In the genomic region with DNA sequence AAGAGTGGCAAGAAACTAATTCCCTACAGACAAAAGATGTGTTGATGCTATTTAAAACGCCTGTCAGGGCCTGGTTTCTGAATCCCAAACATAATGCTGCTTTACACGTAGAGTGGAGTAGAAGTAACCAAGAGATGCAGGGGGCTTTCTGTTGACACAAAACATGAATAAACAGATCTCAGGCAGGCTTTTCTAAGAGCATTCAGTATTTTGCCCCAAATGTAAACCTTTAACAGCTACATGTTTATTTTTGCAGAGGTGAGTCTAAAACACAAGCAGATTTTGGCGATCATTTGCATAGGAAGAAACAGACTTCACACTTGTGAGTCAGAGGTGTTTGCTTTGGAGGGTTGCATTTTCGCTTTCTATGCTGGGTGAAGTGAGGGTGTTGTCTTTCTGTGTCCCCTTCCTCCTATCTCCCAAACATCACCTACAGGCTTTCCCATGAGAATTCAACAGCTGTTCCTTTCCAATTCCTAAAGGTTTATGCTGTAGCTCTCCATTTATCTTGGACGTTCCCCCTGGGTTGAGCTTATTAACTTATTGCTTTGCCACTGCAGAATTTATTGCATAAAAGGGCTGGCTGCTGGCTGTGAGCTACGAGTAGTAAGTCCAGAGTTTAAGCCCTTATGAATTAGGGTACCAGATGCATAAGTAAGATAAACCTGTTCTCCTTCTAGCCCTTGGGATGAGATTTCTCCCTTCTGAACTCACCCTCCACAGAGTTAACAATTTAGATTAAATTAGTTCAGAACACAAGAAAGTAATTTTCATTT, we compare ENCODE assay signal across 1 cellular context.
TF ChIP-seq lines count a peak whose summit lies in the region.

No MANE protein-coding gene starts in this region.

TF ChIP-seq in GM12878, 131 proteins besides CTCF, POLR2A, EP300 and RAD21 (continued from another document):
- TF ChIP-seq REST (IDR thresholded peaks at IDR 0.05; ENCODE audit: low read depth, low read length), result no peak
- TF ChIP-seq ZNF24 (IDR thresholded peaks at IDR 0.05), result no peak
- no peak for TF ChIP-seq ZNF207 (IDR thresholded peaks at IDR 0.05; ENCODE audit: borderline replicate concordance)
- no peak for TF ChIP-seq CEBPZ (IDR thresholded peaks at IDR 0.05; ENCODE audit: low read depth, low read length)
- no peak for TF ChIP-seq SREBF1 (IDR thresholded peaks at IDR 0.05; ENCODE audit: low read length)
- no peak for TF ChIP-seq FOS (IDR thresholded peaks at IDR 0.05; ENCODE audit: borderline replicate concordance, extremely low read depth, insufficient read length)
- no peak for TF ChIP-seq STAT1 (conservative IDR thresholded peaks at IDR 0.05)
- TF ChIP-seq CBX3 (IDR thresholded peaks at IDR 0.05; ENCODE audit: borderline replicate concordance, low read depth), result no peak
- TF ChIP-seq ZZZ3 (IDR thresholded peaks at IDR 0.05; ENCODE audit: control insufficient read depth, insufficient read length, low read depth), result no peak
- TF ChIP-seq TCF3 (IDR thresholded peaks at IDR 0.05; ENCODE audit: borderline replicate concordance, insufficient read depth, low read depth, low read length), result no peak
- 0 out of 2 replicates have a peak, but pooled peaks have one; percentile 31 for TF ChIP-seq MEF2A (IDR thresholded peaks at IDR 0.05; ENCODE audit: insufficient read depth, low read depth, low read length)
- TF ChIP-seq YY1 (IDR thresholded peaks at IDR 0.05; ENCODE audit: low read depth, low read length), result no peak
- no peak for TF ChIP-seq BCL11A (IDR thresholded peaks at IDR 0.05; ENCODE audit: low read depth, low read length)
- no peak for TF ChIP-seq SMAD1 (IDR thresholded peaks at IDR 0.05; ENCODE audit: low read depth, partially characterized antibody)
- 0 out of 2 replicates have a peak, but pooled peaks have one; percentile 13 for TF ChIP-seq BACH1 (IDR thresholded peaks at IDR 0.05; ENCODE audit: borderline replicate concordance)
- TF ChIP-seq, protein P1, sequence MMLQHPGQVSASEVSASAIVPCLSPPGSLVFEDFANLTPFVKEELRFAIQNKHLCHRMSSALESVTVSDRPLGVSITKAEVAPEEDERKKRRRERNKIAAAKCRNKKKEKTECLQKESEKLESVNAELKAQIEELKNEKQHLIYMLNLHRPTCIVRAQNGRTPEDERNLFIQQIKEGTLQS (IDR thresholded peaks at IDR 0.05; ENCODE audit: borderline replicate concordance, extremely low read depth, low read depth, low read length), result no peak
- no peak for TF ChIP-seq LARP7 (IDR thresholded peaks at IDR 0.05)
- no peak for TF ChIP-seq GATAD2B (conservative IDR thresholded peaks at IDR 0.05; ENCODE audit: low read depth)
- no peak for TF ChIP-seq KDM1A (IDR thresholded peaks at IDR 0.05; ENCODE audit: borderline replicate concordance)
- TF ChIP-seq IRF4 (IDR thresholded peaks at IDR 0.05; ENCODE audit: low read depth, low read length), result peak; percentile 4; the same call in 1 of the 2 replicates
- no peak for TF ChIP-seq NFYA (IDR thresholded peaks at IDR 0.05; ENCODE audit: borderline replicate concordance, low read depth, low read length)
- no peak for TF ChIP-seq SRF (IDR thresholded peaks at IDR 0.05; ENCODE audit: low read depth in 2 of 2, low read length in 2 of 2)
- no peak for TF ChIP-seq SIX5 (IDR thresholded peaks at IDR 0.05; ENCODE audit: low read depth, low read length, severe bottlenecking)
- TF ChIP-seq USF1 (IDR thresholded peaks at IDR 0.05; ENCODE audit: borderline replicate concordance, extremely low read length, insufficient read depth, low read depth, low read length), result no peak
- no peak for TF ChIP-seq EZH2 (IDR thresholded peaks at IDR 0.05; ENCODE audit: borderline replicate concordance, control insufficient read depth, low read depth, low read length)
- no peak for TF ChIP-seq ZBED1 (IDR thresholded peaks at IDR 0.05; ENCODE audit: borderline replicate concordance)
- no peak for TF ChIP-seq ZNF274 (IDR thresholded peaks at IDR 0.05; ENCODE audit: insufficient read depth, insufficient read length)
- TF ChIP-seq, protein P2, sequence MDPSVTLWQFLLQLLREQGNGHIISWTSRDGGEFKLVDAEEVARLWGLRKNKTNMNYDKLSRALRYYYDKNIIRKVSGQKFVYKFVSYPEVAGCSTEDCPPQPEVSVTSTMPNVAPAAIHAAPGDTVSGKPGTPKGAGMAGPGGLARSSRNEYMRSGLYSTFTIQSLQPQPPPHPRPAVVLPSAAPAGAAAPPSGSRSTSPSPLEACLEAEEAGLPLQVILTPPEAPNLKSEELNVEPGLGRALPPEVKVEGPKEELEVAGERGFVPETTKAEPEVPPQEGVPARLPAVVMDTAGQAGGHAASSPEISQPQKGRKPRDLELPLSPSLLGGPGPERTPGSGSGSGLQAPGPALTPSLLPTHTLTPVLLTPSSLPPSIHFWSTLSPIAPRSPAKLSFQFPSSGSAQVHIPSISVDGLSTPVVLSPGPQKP (IDR thresholded peaks at IDR 0.05; ENCODE audit: low read depth, low read length), result no peak
- TF ChIP-seq RUNX3 (IDR thresholded peaks at IDR 0.05; ENCODE audit: low read length), result peak; percentile 6; the same call in 1 of the 2 replicates
- no peak for TF ChIP-seq TBL1XR1 (IDR thresholded peaks at IDR 0.05; ENCODE audit: low read depth, low read length)
- TF ChIP-seq SMC3 (IDR thresholded peaks at IDR 0.05; ENCODE audit: borderline replicate concordance, low read length), result no peak
- no peak for TF ChIP-seq MYB (IDR thresholded peaks at IDR 0.05; ENCODE audit: borderline replicate concordance, low read depth, low read length)
